8 cellular contexts compared by ENCODE assay signal in genomic region chr5:102865510-102866314, GRCh38.
DNase-seq lines count a peak whose midpoint lies in the region; ATAC-seq and TF ChIP-seq lines count a peak whose summit lies in the region.

No MANE protein-coding gene starts in this region.

- H3K79me2 ChIP-seq in OCI-LY3 (ENCODE audit: low read length): no peaks in the 10 kb centered on the region

- no peaks in the 10 kb centered on the region for H3K9me3 Mint-ChIP-seq in activated naive CD4-positive, alpha-beta T cell treated with anti-CD3 and anti-CD28 coated beads, Interleukin-2, amount 50 U/mL, for 72 hours
- peaks cover 3% of the 10 kb centered on the region for H3K9me3 Mint-ChIP-seq in glutamatergic neuron (ENCODE audit: unreplicated experiment)

- H3K27me3 Mint-ChIP-seq in glutamatergic neuron (ENCODE audit: unreplicated experiment): peaks cover 2% of the 10 kb centered on the region

- peaks cover 17 to 19% of the 10 kb centered on the region in 2 donors for H3K36me3 Mint-ChIP-seq in activated naive CD4-positive, alpha-beta T cell treated with anti-CD3 and anti-CD28 coated beads, Interleukin-2, amount 50 U/mL, for 72 hours
- no peaks in the 10 kb centered on the region for H3K36me3 Mint-ChIP-seq in glutamatergic neuron (ENCODE audit: unreplicated experiment)

- H2AFZ ChIP-seq in OCI-LY3 (ENCODE audit: low read depth, low read length): peak overlapping the region; percentile 15; the same call in 1 of the 2 replicates

- H3K4me3 Mint-ChIP-seq in glutamatergic neuron (ENCODE audit: unreplicated experiment): peak overlapping the region; percentile 89

- H3K4me3 ChIP-seq in OCI-LY3 (ENCODE audit: low read length) (peak overlapping the region; percentile 96), neutrophil (ENCODE audit: low read depth in 1 of 2, low read length in 1 of 2) (peak overlapping the region; percentile 45 to 60), thyroid gland (replicated peaks in 1 of 3) (peak overlapping the region; percentile 24 to 77 (median 47))

- ATAC-seq in GM19025 (IDR thresholded peaks at IDR 0.05; ENCODE audit: low read depth, unreplicated experiment): peak; percentile 78
- ATAC-seq in HG03135 (IDR thresholded peaks at IDR 0.05; ENCODE audit: unreplicated experiment): peak; percentile 79
- peak; percentile 82 to 95 for ATAC-seq in activated naive CD4-positive, alpha-beta T cell treated with anti-CD3 and anti-CD28 coated beads, Interleukin-2, amount 50 U/mL, for 72 hours

- WGBS in thyroid gland, 2 donors: 3 to 9% methylated on average over 11 to 26 of the region's 57 CpGs

- peak overlapping the region; percentile 67 for H3K9ac ChIP-seq in OCI-LY3 (ENCODE audit: low read length)

- H3K9me3 ChIP-seq in OCI-LY3 (ENCODE audit: insufficient read depth, low read length) (no peaks in the 10 kb centered on the region), neutrophil (no peaks in the 10 kb centered on the region), thyroid gland (no peaks in the 10 kb centered on the region)

- peak overlapping the region; percentile 89 for H3K4me2 ChIP-seq in OCI-LY3 (ENCODE audit: low read length)

- H3K27ac ChIP-seq in OCI-LY3 (ENCODE audit: low read length) (no peak overlapping the region), neutrophil (no peak overlapping the region), thyroid gland (peak overlapping the region; percentile 31 to 91 (median 74))

- peak overlapping the region in 1 of 2 donors; percentile 16 for H3K27ac Mint-ChIP-seq in activated naive CD4-positive, alpha-beta T cell treated with anti-CD3 and anti-CD28 coated beads, Interleukin-2, amount 50 U/mL, for 72 hours
- peak overlapping the region; percentile 95 for H3K27ac Mint-ChIP-seq in glutamatergic neuron (ENCODE audit: unreplicated experiment)

- peaks cover 18% of the 10 kb centered on the region for H3K4me1 Mint-ChIP-seq in glutamatergic neuron (ENCODE audit: low read depth, unreplicated experiment)

- TF ChIP-seq CTCF in OCI-LY3 (IDR thresholded peaks at IDR 0.05; ENCODE audit: low read depth, low read length) (0 out of 2 replicates have a peak, but pooled peaks have one; percentile 3), glutamatergic neuron (IDR thresholded peaks at IDR 0.05; ENCODE audit: partially characterized antibody, unreplicated experiment) (no peak), neutrophil (IDR thresholded peaks at IDR 0.05) (no peak), thyroid gland (IDR thresholded peaks at IDR 0.05) (no peak)

- intact Hi-C loops in thyroid gland (cut with DNase I): no loop called here

- H4K20me1 ChIP-seq in OCI-LY3 (ENCODE audit: insufficient read depth, low read length): no peaks in the 10 kb centered on the region

- peaks cover 5% of the 10 kb centered on the region for H3K4me1 ChIP-seq in OCI-LY3 (ENCODE audit: low read length)
- peaks cover 11 to 14% of the 10 kb centered on the region in 2 experiments for H3K4me1 ChIP-seq in neutrophil (ENCODE audit: control insufficient read depth in 1 of 2, insufficient read depth in 1 of 2, low read depth in 1 of 2, low read length in 1 of 2)
- peaks cover 10 to 26% of the 10 kb centered on the region in 2 donors for H3K4me1 ChIP-seq in thyroid gland

- DNase-seq in AG20443 (ENCODE audit: low spot score) (peak; percentile 80), glutamatergic neuron (peak; percentile 77), thyroid gland (peak; percentile 62 to 71)
- peak; percentile 27 to 55 for DNase-seq in activated naive CD4-positive, alpha-beta T cell treated with anti-CD3 and anti-CD28 coated beads, Interleukin-2, amount 50 U/mL, for 72 hours (ENCODE audit: low spot score in 2 of 2)

- H3K36me3 ChIP-seq in OCI-LY3 (replicated peaks; ENCODE audit: low read depth, low read length) (no peaks in the 10 kb centered on the region), neutrophil (no peaks in the 10 kb centered on the region), thyroid gland (no peaks in the 10 kb centered on the region)

- H3K27me3 ChIP-seq in OCI-LY3 (ENCODE audit: low read depth, low read length): no peaks in the 10 kb centered on the region
- H3K27me3 ChIP-seq in neutrophil: peaks cover 9% of the 10 kb centered on the region
- H3K27me3 ChIP-seq in thyroid gland: no peaks in the 10 kb centered on the region

- TF ChIP-seq POLR2A in thyroid gland (IDR thresholded peaks at IDR 0.05): peak in 1 of 2 donors; percentile 49

Comparison
In these comparisons a context has a peak if more than half of its experiments do, and no peak if none do; other contexts are left out.
1. H3K27ac ChIP-seq: peak in thyroid gland (3 of 3); none in OCI-LY3 (single experiment) and neutrophil (single experiment).
2. Peak in every context shown above with its lines, with median percentiles within 50 percentile points of each other: DNase-seq, ATAC-seq and H3K4me3 ChIP-seq.